Comparison of ENCODE assay signal across 8 cellular contexts in genomic region chr22:44025171-44026065, GRCh38. TPM values are rescaled to one million over a fixed set of nuclear protein-coding genes. Genes with fewer than 3 reads are reported as not detected.
DNase-seq lines count a peak whose midpoint lies in the region; ATAC-seq, FAIRE-seq and TF ChIP-seq lines count a peak whose summit lies in the region.

No MANE protein-coding gene starts in this region.

- peak overlapping the region; percentile 89 for H3K27ac Mint-ChIP-seq in activated CD8-positive, alpha-beta T cell treated with anti-CD3 and anti-CD28 coated beads, Interleukin-2, amount 10 ng/mL, durations not matched to agents 7 days and 5 days

- no peaks in the 10 kb centered on the region for H3K9me1 ChIP-seq in keratinocyte (ENCODE audit: control insufficient read depth, extremely low read depth, insufficient read depth, low read length)

- H3K9ac ChIP-seq in ES-I3 (ENCODE audit: low read depth, low read length) (peak overlapping the region; percentile 60), keratinocyte (ENCODE audit: control insufficient read depth, extremely low read depth, insufficient read depth, low read length) (no peak overlapping the region)

- peak overlapping the region; percentile 81 for H3K4me3 Mint-ChIP-seq in activated CD8-positive, alpha-beta T cell treated with anti-CD3 and anti-CD28 coated beads, Interleukin-2, amount 10 ng/mL, durations not matched to agents 7 days and 5 days

- peak overlapping the region in 2 of 3 experiments; percentile 33 to 34 for H3K4me3 ChIP-seq in keratinocyte (ENCODE audit: control insufficient read depth in 2 of 3, extremely low read depth in 1 of 3, insufficient read depth in 2 of 3, low read depth in 1 of 3, low read length in 3 of 3)
- H3K4me3 ChIP-seq in thymus (ENCODE audit: low read length): no peak overlapping the region

- POLR2A ChIA-PET in activated CD8-positive, alpha-beta T cell treated with anti-CD3 and anti-CD28 coated beads, Interleukin-2, amount 10 ng/mL, durations not matched to agents 7 days and 5 days (lab: Charles Lee): interaction anchor here (0.6 to 1.6 kb wide), 3 partner anchors 23 to 1290 kb away, joined by 3 to 5 read pairs (median 3); no protein-coding TSS in a partner anchor

- H3K36me3 Mint-ChIP-seq in activated CD8-positive, alpha-beta T cell treated with anti-CD3 and anti-CD28 coated beads, Interleukin-2, amount 10 ng/mL, durations not matched to agents 7 days and 5 days (ENCODE audit: low read depth): peaks cover 6% of the 10 kb centered on the region

- CTCF ChIA-PET in activated CD8-positive, alpha-beta T cell treated with anti-CD3 and anti-CD28 coated beads, Interleukin-2, amount 10 ng/mL, durations not matched to agents 7 days and 5 days (lab: Charles Lee): interaction anchor here (1.9 to 4.1 kb wide), 3 partner anchors 31 to 61 kb away, joined by 5 to 25 read pairs (median 9); no protein-coding TSS in a partner anchor

- no peaks in the 10 kb centered on the region for H4K20me1 ChIP-seq in keratinocyte (ENCODE audit: control insufficient read depth, extremely low read depth, insufficient read depth, low read length)

- dilution Hi-C loops in keratinocyte (cut with MboI; ENCODE audit: extremely low pct_ligation_motif_present, low sequenced_read_pairs): no loop called here

- 69% methylated on average over 26 of the region's 26 CpGs for WGBS in thymus

- H3K4me1 Mint-ChIP-seq in activated CD8-positive, alpha-beta T cell treated with anti-CD3 and anti-CD28 coated beads, Interleukin-2, amount 10 ng/mL, durations not matched to agents 7 days and 5 days (ENCODE audit: low read depth): peaks cover 48% of the 10 kb centered on the region

- H3K9me3 Mint-ChIP-seq in activated CD8-positive, alpha-beta T cell treated with anti-CD3 and anti-CD28 coated beads, Interleukin-2, amount 10 ng/mL, durations not matched to agents 7 days and 5 days (ENCODE audit: insufficient read depth): no peaks in the 10 kb centered on the region

- H3K36me3 ChIP-seq in ES-I3 (ENCODE audit: insufficient read depth, low read length) (no peaks in the 10 kb centered on the region), keratinocyte (ENCODE audit: control insufficient read depth in 2 of 2, extremely low read depth in 1 of 2, insufficient read depth in 2 of 2, low read length in 2 of 2) (no peaks in the 10 kb centered on the region), thymus (ENCODE audit: control insufficient read depth, insufficient read depth) (no peaks in the 10 kb centered on the region)

- peak overlapping the region; percentile 62 for H3K4me2 ChIP-seq in keratinocyte (ENCODE audit: control insufficient read depth, extremely low read depth, insufficient read depth, low read depth, low read length)

- peak; percentile 29 for ATAC-seq in HG03558 (IDR thresholded peaks at IDR 0.05; ENCODE audit: extremely low read depth, unreplicated experiment)
- ATAC-seq in activated CD8-positive, alpha-beta T cell treated with anti-CD3 and anti-CD28 coated beads, Interleukin-2, amount 10 ng/mL, durations not matched to agents 7 days and 5 days: no peak

- H3K4me1 ChIP-seq in ES-I3 (ENCODE audit: insufficient read depth, low read length): peaks cover 13% of the 10 kb centered on the region; the same call in 1 of the 2 replicates
- H3K4me1 ChIP-seq in keratinocyte (ENCODE audit: control insufficient read depth, extremely low read depth, insufficient read depth, low read length): peaks cover 10% of the 10 kb centered on the region
- no peaks in the 10 kb centered on the region for H3K4me1 ChIP-seq in thymus (ENCODE audit: control insufficient read depth, insufficient read depth, low read length)

- peak; percentile 93 for DNase-seq in GM20000 (ENCODE audit: low spot score)
- DNase-seq in activated CD8-positive, alpha-beta T cell treated with anti-CD3 and anti-CD28 coated beads, Interleukin-2, amount 10 ng/mL, durations not matched to agents 7 days and 5 days: no peak
- DNase-seq in keratinocyte (ENCODE audit: low read depth, low spot score): no peak
- DNase-seq in NCI-H2196 treated with DMSO at 0.1 percent for 48 hours (lab: John Stamatoyannopoulos, UW; ENCODE audit: unreplicated experiment): no peak
- DNase-seq in AG08395 (ENCODE audit: low spot score): no peak

- H3K79me2 ChIP-seq in keratinocyte (ENCODE audit: control insufficient read depth, insufficient read depth, low read length): no peaks in the 10 kb centered on the region

- no peak overlapping the region for H3K27ac ChIP-seq in keratinocyte (ENCODE audit: control insufficient read depth, insufficient read depth, low read length)
- peak overlapping the region; percentile 52 for H3K27ac ChIP-seq in thymus (ENCODE audit: low read depth)

- H3K9me3 ChIP-seq in ES-I3 (ENCODE audit: control insufficient read depth, insufficient read depth, low read length) (no peaks in the 10 kb centered on the region), keratinocyte (ENCODE audit: control insufficient read depth, low read depth, low read length) (no peaks in the 10 kb centered on the region), thymus (ENCODE audit: control insufficient read depth) (no peaks in the 10 kb centered on the region)

- no peak for FAIRE-seq in keratinocyte (lab: Jason Lieb, UNC)

- H3K27me3 ChIP-seq in keratinocyte (ENCODE audit: control insufficient read depth, extremely low read depth, insufficient read depth, low read length) (peaks cover 7% of the 10 kb centered on the region), thymus (ENCODE audit: control insufficient read depth, insufficient read depth) (peaks cover 25% of the 10 kb centered on the region)

- no peak for TF ChIP-seq CTCF in GM20000 (IDR thresholded peaks at IDR 0.05; ENCODE audit: extremely low read depth, missing control alignments)
- TF ChIP-seq CTCF in keratinocyte (optimal IDR thresholded peaks at IDR 0.05 in 1 of 3, IDR thresholded peaks at IDR 0.05 in 1 of 3, conservative IDR thresholded peaks at IDR 0.05 in 1 of 3; ENCODE audit: extremely low read depth in 1 of 3, insufficient read depth in 2 of 3, low read length in 3 of 3): no peak

- no peak overlapping the region for H2AFZ ChIP-seq in keratinocyte (ENCODE audit: control insufficient read depth, low read length)

- H3K27me3 Mint-ChIP-seq in activated CD8-positive, alpha-beta T cell treated with anti-CD3 and anti-CD28 coated beads, Interleukin-2, amount 10 ng/mL, durations not matched to agents 7 days and 5 days (ENCODE audit: low read depth): no peaks in the 10 kb centered on the region

RNA-seq across cellular contexts. Expression of gene PARVB, which starts 1.3 kb away (rescaled TPM):
- total RNA-seq in activated CD8-positive, alpha-beta T cell treated with anti-CD3 and anti-CD28 coated beads, Interleukin-2, amount 10 ng/mL, durations not matched to agents 7 days and 5 days: 10 to 100 TPM; 39.4 to 41.0 TPM
- 10.5 to 13.9 TPM (median 13.7 TPM) in 3 replicates for polyA plus RNA-seq in keratinocyte
- 7.1 TPM for polyA plus RNA-seq in keratinocyte (2011; ENCODE audit: low read depth)
- 14.4 and 29.8 TPM in 2 replicates for polyA plus RNA-seq in keratinocyte (2011; cell fraction: cytosol; rRNA removed)
- 6.5 and 8.8 TPM in 2 replicates for polyA plus RNA-seq in keratinocyte (2011; cell fraction: nucleus; rRNA removed)
- 5.2 and 11.0 TPM in 2 replicates for polyA plus RNA-seq in keratinocyte (2012; ENCODE audit: low replicate concordance)
- 6.7 to 10.2 TPM (median 7.7 TPM) in 3 replicates for polyA minus RNA-seq in keratinocyte
- polyA minus RNA-seq in keratinocyte (2011; cell fraction: cytosol; rRNA and poly(A)+ RNA removed): 5.6 TPM
- polyA minus RNA-seq in keratinocyte (2011; cell fraction: nucleus; rRNA and poly(A)+ RNA removed): 2.6 and 3.1 TPM in 2 replicates
- 15.2 TPM for polyA plus RNA-seq in thymus
